In the genomic region with DNA sequence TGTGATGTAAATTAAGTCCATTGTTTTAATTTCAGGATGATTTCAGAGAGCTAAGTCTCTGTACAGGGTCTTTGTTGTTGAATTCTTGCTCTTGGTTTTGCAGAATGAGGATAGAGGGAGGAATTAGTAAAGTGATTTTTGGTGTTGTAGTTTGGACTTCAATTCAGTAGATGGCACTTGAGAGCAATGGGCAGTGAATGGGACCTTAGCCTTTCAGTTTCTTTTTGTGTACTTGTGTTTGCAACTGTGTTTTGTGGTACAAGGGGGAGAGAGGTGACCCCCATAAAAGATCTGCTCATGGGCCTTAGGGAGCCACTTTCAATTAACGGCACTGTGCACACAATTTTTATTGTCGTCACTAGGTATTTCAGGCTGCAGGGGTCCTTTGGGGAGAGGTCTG, we compare ENCODE assay signal across 1 cellular context.
TF ChIP-seq lines count a peak whose summit lies in the region.

No MANE protein-coding gene starts in this region.

TF ChIP-seq in H1, 55 proteins besides CTCF, POLR2A, EP300 and RAD21:
- TF ChIP-seq BCL11A (IDR thresholded peaks at IDR 0.05; ENCODE audit: low read depth in 2 of 2, low read length in 2 of 2) (no peak), SIN3A (conservative IDR thresholded peaks at IDR 0.05 in 1 of 2, IDR thresholded peaks at IDR 0.05 in 1 of 2; ENCODE audit: low read depth in 1 of 2, low read length in 2 of 2) (no peak), EGR1 (IDR thresholded peaks at IDR 0.05; ENCODE audit: borderline replicate concordance, low read depth, low read length) (no peak), SP1 (IDR thresholded peaks at IDR 0.05; ENCODE audit: low read depth, low read length) (no peak), EZH2 (IDR thresholded peaks at IDR 0.05; ENCODE audit: low read depth, low read length, severe bottlenecking) (no peak), NANOG (IDR thresholded peaks at IDR 0.05; ENCODE audit: insufficient read depth, low read depth, low read length, poor library complexity, severe bottlenecking) (no peak), POU5F1 (IDR thresholded peaks at IDR 0.05; ENCODE audit: low read depth, low read length) (no peak)
TF ChIP-seq in H1: peak in this region for 0.
